ENCODE assay signal across 8 cellular contexts in the genomic region with DNA sequence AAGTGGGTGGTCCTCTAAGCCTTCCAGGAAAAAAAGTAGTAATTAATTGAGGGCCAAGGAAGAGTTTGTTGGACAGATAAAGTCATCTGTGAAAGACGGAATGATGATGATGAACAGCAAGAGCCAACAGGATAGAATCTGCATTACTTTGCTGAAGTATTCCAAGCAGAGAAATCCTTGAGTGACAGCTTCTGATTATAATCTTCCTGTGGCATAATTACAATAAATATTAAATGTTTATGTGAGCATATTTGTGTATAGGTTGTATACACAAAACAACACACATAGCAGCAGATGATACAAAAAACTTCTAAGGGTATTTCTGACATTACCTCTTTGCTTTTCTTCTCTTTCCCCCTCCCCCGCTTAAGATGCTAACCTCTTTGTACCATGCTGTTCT.
"Had no signal": no experiment of that assay in that cellular context is flagged by ENCODE, and none has a peak within 500 bp of the region (broad histone marks: within the 10 kb centered on the region; RNA-seq: fewer than 3 reads in every experiment).

No MANE protein-coding gene starts in this region.

- H3K27ac ChIP-seq: GM23248, HL-60 had no signal

- H3K9ac ChIP-seq: GM23248 had no signal

- FAIRE-seq: HepG2 had no signal

- H3K36me3 ChIP-seq: HAP-1 had no signal

- H3K4me3 ChIP-seq: GM23248, HAP-1 had no signal

- ATAC-seq: HCT116, HepG2 had no signal

- DNase-seq: GM23248, H7, HFFc6, KG1 had no signal

- H3K4me1 ChIP-seq: HAP-1 had no signal

- H3K9me3 ChIP-seq: HAP-1 had no signal

- H2AFZ ChIP-seq: GM23248 had no signal
